In genomic region chr11:65988791-65989592, GRCh38 we compare ENCODE assay signal across 1 cellular context.
A peak's percentile ranks its signal among the peaks of the same experiment; 100 is the strongest.
TF ChIP-seq lines count a peak whose summit lies in the region.

No MANE protein-coding gene starts in this region.

TF ChIP-seq in K562, 482 proteins besides CTCF, POLR2A, EP300 and RAD21 (continued from another document and continues in another):
- TF ChIP-seq ZMIZ1 (IDR thresholded peaks at IDR 0.05; ENCODE audit: low read depth in 2 of 2, low read length in 2 of 2) (0 out of 4 replicates have a peak, but pooled peaks of 1 of the 2 experiments have one; percentile 43), NR2F6 (CRISPR knock-in tag; IDR thresholded peaks at IDR 0.05) (no peak), RFX5 (IDR thresholded peaks at IDR 0.05; ENCODE audit: low read depth, low read length) (no peak), ZNF785 (CRISPR knock-in tag; IDR thresholded peaks at IDR 0.05) (no peak), MED1 (CRISPR knock-in tag; IDR thresholded peaks at IDR 0.05; ENCODE audit: borderline replicate concordance) (no peak), TRIM25 (IDR thresholded peaks at IDR 0.05; ENCODE audit: borderline replicate concordance) (no peak), BCLAF1 (IDR thresholded peaks at IDR 0.05; ENCODE audit: borderline replicate concordance in 1 of 2, control insufficient read depth in 1 of 2, low read depth in 2 of 2, low read length in 1 of 2) (no peak), PRMT5 (CRISPR knock-in tag; IDR thresholded peaks at IDR 0.05) (no peak), ZBTB1 (CRISPR knock-in tag; IDR thresholded peaks at IDR 0.05; ENCODE audit: borderline replicate concordance, low read depth) (no peak), SMARCB1 (IDR thresholded peaks at IDR 0.05; ENCODE audit: insufficient read length, low read depth) (no peak), SPI1 (IDR thresholded peaks at IDR 0.05; ENCODE audit: borderline replicate concordance, low read depth, low read length) (peak; percentile 20; the same call in 1 of the 2 replicates), CCAR2 (IDR thresholded peaks at IDR 0.05; ENCODE audit: low read depth, low read length) (no peak), CUX1 (CRISPR knock-in tag; IDR thresholded peaks at IDR 0.05) (no peak), BDP1 (IDR thresholded peaks at IDR 0.05; ENCODE audit: insufficient read depth, insufficient read length) (no peak), E4F1 (CRISPR knock-in tag; IDR thresholded peaks at IDR 0.05; ENCODE audit: borderline replicate concordance) (no peak), RUNX1 (IDR thresholded peaks at IDR 0.05; ENCODE audit: low read depth) (no peak), HMGXB4 (CRISPR knock-in tag; IDR thresholded peaks at IDR 0.05) (no peak), ATF2 (CRISPR knock-in tag; IDR thresholded peaks at IDR 0.05) (no peak), HDAC1 (IDR thresholded peaks at IDR 0.05) (no peak), RBM22 (IDR thresholded peaks at IDR 0.05; ENCODE audit: low read depth, low read length, poor library complexity, severe bottlenecking) (no peak), FOXK2 (conservative IDR thresholded peaks at IDR 0.05 in 1 of 2, IDR thresholded peaks at IDR 0.05 in 1 of 2; ENCODE audit: low read depth in 2 of 2) (0 out of 4 replicates have a peak, but pooled peaks of 1 of the 2 experiments have one; percentile 26), FOXM1 (IDR thresholded peaks at IDR 0.05; ENCODE audit: low read depth) (no peak), FOXM1 (CRISPR knock-in tag; IDR thresholded peaks at IDR 0.05; ENCODE audit: low read depth) (no peak), L3MBTL2 (IDR thresholded peaks at IDR 0.05) (peak; percentile 56; the same call in 1 of the 2 replicates), RNF2 (IDR thresholded peaks at IDR 0.05) (no peak), CXXC5 (CRISPR knock-in tag; IDR thresholded peaks at IDR 0.05) (no peak), ZNF707 (CRISPR knock-in tag; conservative IDR thresholded peaks at IDR 0.05) (no peak), POLR3A (IDR thresholded peaks at IDR 0.05; ENCODE audit: borderline replicate concordance, extremely low read depth, insufficient read depth, insufficient read length) (no peak), FOXP1 (CRISPR knock-in tag; IDR thresholded peaks at IDR 0.05) (no peak), SLC30A9 (CRISPR knock-in tag; IDR thresholded peaks at IDR 0.05) (no peak), RB1 (IDR thresholded peaks at IDR 0.05; ENCODE audit: low read depth) (peak; percentile 86; the same call in 1 of the 2 replicates), MXI1 (IDR thresholded peaks at IDR 0.05; ENCODE audit: low read depth, low read length) (no peak), ATF1 (CRISPR knock-in tag; IDR thresholded peaks at IDR 0.05) (no peak), ATF1 (tag; IDR thresholded peaks at IDR 0.05) (peak; percentile 36; the same call in 1 of the 2 replicates), TAF1 (IDR thresholded peaks at IDR 0.05; ENCODE audit: control insufficient read depth, extremely low read depth, insufficient read depth, low read length, severe bottlenecking) (no peak), ZNF232 (CRISPR knock-in tag; IDR thresholded peaks at IDR 0.05) (no peak), TGIF2 (CRISPR knock-in tag; IDR thresholded peaks at IDR 0.05) (no peak), GMEB1 (CRISPR knock-in tag; IDR thresholded peaks at IDR 0.05) (no peak), MEF2A (IDR thresholded peaks at IDR 0.05; ENCODE audit: control insufficient read depth, low read depth, low read length) (no peak), ZNF586 (CRISPR knock-in tag; conservative IDR thresholded peaks at IDR 0.05) (no peak), NCOA1 (IDR thresholded peaks at IDR 0.05; ENCODE audit: low read depth) (no peak), ZNF282 (CRISPR knock-in tag; IDR thresholded peaks at IDR 0.05) (no peak), MCM7 (IDR thresholded peaks at IDR 0.05) (no peak)
